8 cellular contexts compared by ENCODE assay signal in the genomic region with DNA sequence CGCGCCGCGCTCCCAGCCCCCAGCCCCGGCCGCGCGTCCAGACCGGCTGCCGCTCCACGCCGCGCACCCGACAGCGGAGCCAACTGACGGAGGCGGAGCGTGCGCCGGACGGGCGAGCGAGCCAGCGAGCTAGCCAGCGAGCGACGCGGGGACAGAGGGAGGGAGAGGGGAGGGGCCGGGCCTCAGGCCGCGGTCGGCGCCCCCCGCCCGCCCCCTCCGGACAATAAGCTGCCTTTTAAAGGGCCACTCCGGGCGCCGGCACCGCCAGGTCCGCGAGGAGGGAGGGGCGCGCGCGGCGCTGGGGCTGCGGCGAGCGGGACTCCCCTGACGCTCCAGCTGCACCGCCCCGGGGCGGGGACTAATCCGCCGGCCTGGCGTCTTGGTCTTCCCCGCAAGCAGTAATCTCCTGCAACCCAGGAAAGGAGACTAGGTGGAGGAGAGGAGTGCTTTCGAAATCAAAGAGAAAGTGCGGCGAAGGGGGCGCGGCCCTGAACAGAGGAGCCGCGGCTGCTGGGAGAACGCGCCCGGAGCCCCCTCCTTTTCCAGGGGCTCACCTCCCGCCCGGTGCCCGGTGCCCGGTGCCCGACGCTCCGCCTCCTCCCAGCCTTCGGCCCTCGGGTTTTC. TPM values are rescaled to one million over a fixed set of nuclear protein-coding genes. Genes with fewer than 3 reads are reported as not detected.
DNase-seq lines count a peak whose midpoint lies in the region; ATAC-seq, FAIRE-seq and TF ChIP-seq lines count a peak whose summit lies in the region.

A gene with protein sequence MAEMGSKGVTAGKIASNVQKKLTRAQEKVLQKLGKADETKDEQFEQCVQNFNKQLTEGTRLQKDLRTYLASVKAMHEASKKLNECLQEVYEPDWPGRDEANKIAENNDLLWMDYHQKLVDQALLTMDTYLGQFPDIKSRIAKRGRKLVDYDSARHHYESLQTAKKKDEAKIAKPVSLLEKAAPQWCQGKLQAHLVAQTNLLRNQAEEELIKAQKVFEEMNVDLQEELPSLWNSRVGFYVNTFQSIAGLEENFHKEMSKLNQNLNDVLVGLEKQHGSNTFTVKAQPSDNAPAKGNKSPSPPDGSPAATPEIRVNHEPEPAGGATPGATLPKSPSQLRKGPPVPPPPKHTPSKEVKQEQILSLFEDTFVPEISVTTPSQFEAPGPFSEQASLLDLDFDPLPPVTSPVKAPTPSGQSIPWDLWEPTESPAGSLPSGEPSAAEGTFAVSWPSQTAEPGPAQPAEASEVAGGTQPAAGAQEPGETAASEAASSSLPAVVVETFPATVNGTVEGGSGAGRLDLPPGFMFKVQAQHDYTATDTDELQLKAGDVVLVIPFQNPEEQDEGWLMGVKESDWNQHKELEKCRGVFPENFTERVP (minus strand): TSS at position 157 of the 624 bp plus-strand sequence. CDS start 211 bp downstream, outside the sequence.

- peak; percentile 39; the same call in 1 of the 2 replicates for TF ChIP-seq POLR2A in A549 (IDR thresholded peaks at IDR 0.05; ENCODE audit: low read length)

- H3K4me2 ChIP-seq in A549 = peak within 1 kb of the TSS; percentile 75

- intact Hi-C loops in dendritic cell treated with granulocyte-macrophage colony-stimulating factor and Interleukin-4, amounts not matched to agents 40 ng/mL and 50 ng/mL, for 4 days (cut with micrococcal nuclease) = loop anchor here (2.0 to 10.0 kb wide), 2 partner anchors 38 to 68 kb away; no protein-coding TSS in a partner anchor
- intact Hi-C loops in left lung (cut with DNase I) = no loop called here

- no peaks in the 10 kb centered on the region for H3K9me3 ChIP-seq in A549
- no peaks in the 10 kb centered on the region for H3K9me3 ChIP-seq in left lung

- TF ChIP-seq EP300 in A549 (IDR thresholded peaks at IDR 0.05) = no peak

- ATAC-seq in A549 (peak; percentile 87 to 92), GM18520 (IDR thresholded peaks at IDR 0.05; ENCODE audit: unreplicated experiment) (peak; percentile 84), HG03064 (IDR thresholded peaks at IDR 0.05; ENCODE audit: low read depth, unreplicated experiment) (peak; percentile 86), left lung (peak; percentile 93)

- H3K4me1 ChIP-seq in A549 (peaks cover 22% of the 10 kb centered on the region), left lung (peaks cover 0 to 17% of the 10 kb centered on the region in 2 donors)

- H3K27ac ChIP-seq in A549 (peak within 1 kb of the TSS; percentile 74 to 92), left lung (peak within 1 kb of the TSS; percentile 63 to 75)

- peak within 1 kb of the TSS; percentile 87 for H3K4me3 Mint-ChIP-seq in dendritic cell treated with granulocyte-macrophage colony-stimulating factor and Interleukin-4, amounts not matched to agents 40 ng/mL and 50 ng/mL, for 4 days

- peaks cover 0 to 41% of the 10 kb centered on the region in 2 donors for H3K27me3 ChIP-seq in left lung

- peak within 1 kb of the TSS; percentile 56 for H3K4me3 ChIP-seq in A549
- H3K4me3 ChIP-seq in left lung = peak within 1 kb of the TSS; percentile 66 to 94

- peaks cover 46% of the 10 kb centered on the region for H3K27me3 Mint-ChIP-seq in dendritic cell treated with granulocyte-macrophage colony-stimulating factor and Interleukin-4, amounts not matched to agents 40 ng/mL and 50 ng/mL, for 4 days

- WGBS in A549 (ENCODE audit: missing lambda C conversion rate) = 0% methylated on average over 13 of the region's 77 CpGs

- TF ChIP-seq CTCF in A549 (IDR thresholded peaks at IDR 0.05) (no peak), left lung (IDR thresholded peaks at IDR 0.05) (no peak)

- no peaks in the 10 kb centered on the region for H3K9me3 Mint-ChIP-seq in dendritic cell treated with granulocyte-macrophage colony-stimulating factor and Interleukin-4, amounts not matched to agents 40 ng/mL and 50 ng/mL, for 4 days

- no peak for TF ChIP-seq RAD21 in A549 (conservative IDR thresholded peaks at IDR 0.05 in 1 of 2, IDR thresholded peaks at IDR 0.05 in 1 of 2)

- POLR2A ChIA-PET in A549 (lab: Yijun Ruan, JAX) = interaction anchor here (0.5 kb wide), 1 partner anchor 32 kb away, joined by 3 read pairs; no protein-coding TSS in a partner anchor

- DNase-seq in A549 (ENCODE audit: low read depth in 1 of 2, low spot score in 1 of 2) = peak; percentile 81 to 93
- DNase-seq in NCI-H2227 (lab: John Stamatoyannopoulos, UW; ENCODE audit: unreplicated experiment) = peak; percentile 89
- DNase-seq in activated CD4-positive, alpha-beta T cell treated with anti-CD3 and anti-CD28 coated beads, Interleukin-2, amount 50 U/mL, for 1 hour = peak; percentile 62
- peak; percentile 91 to 97 for DNase-seq in left lung
- peak; percentile 77 to 84 for DNase-seq in stimulated activated CD4-positive, alpha-beta T cell treated with anti-CD3 and anti-CD28 coated beads, Interleukin-2, amount 100 ng/mL, for 24 hours

- CTCF ChIA-PET in A549 (lab: Yijun Ruan, JAX) = interaction anchor here (0.8 to 2.5 kb wide), 6 partner anchors 18 to 57 kb away, joined by 3 to 9 read pairs (median 4); no protein-coding TSS in a partner anchor

- peaks cover 21% of the 10 kb centered on the region for H3K4me1 Mint-ChIP-seq in dendritic cell treated with granulocyte-macrophage colony-stimulating factor and Interleukin-4, amounts not matched to agents 40 ng/mL and 50 ng/mL, for 4 days (ENCODE audit: low read depth)

- no peaks in the 10 kb centered on the region for H3K36me3 Mint-ChIP-seq in dendritic cell treated with granulocyte-macrophage colony-stimulating factor and Interleukin-4, amounts not matched to agents 40 ng/mL and 50 ng/mL, for 4 days (ENCODE audit: low read depth)

- no peak for FAIRE-seq in A549 (lab: Jason Lieb, UNC)

- peak within 1 kb of the TSS; percentile 58 for H3K27ac Mint-ChIP-seq in dendritic cell treated with granulocyte-macrophage colony-stimulating factor and Interleukin-4, amounts not matched to agents 40 ng/mL and 50 ng/mL, for 4 days

- no peaks in the 10 kb centered on the region for H3K36me3 ChIP-seq in left lung

TF ChIP-seq in A549, 52 proteins besides CTCF, POLR2A, EP300 and RAD21:
- TF ChIP-seq SMC3 (IDR thresholded peaks at IDR 0.05) (0 out of 3 replicates have a peak, but pooled peaks have one; percentile 15), HOXA7 (CRISPR knock-in tag; IDR thresholded peaks at IDR 0.05) (no peak), TP53 (CRISPR knock-in tag; IDR thresholded peaks at IDR 0.05) (no peak), RFX5 (IDR thresholded peaks at IDR 0.05) (no peak), KDM5A (IDR thresholded peaks at IDR 0.05) (no peak), GATA3 (IDR thresholded peaks at IDR 0.05; ENCODE audit: borderline replicate concordance) (no peak), ZFP36 (IDR thresholded peaks at IDR 0.05; ENCODE audit: borderline replicate concordance, partially characterized antibody) (no peak), JUN (IDR thresholded peaks at IDR 0.05) (peak in 1 of 2 experiments; percentile 44; a peak in 1 of 5 replicates), MYC (IDR thresholded peaks at IDR 0.05; ENCODE audit: borderline replicate concordance, low read length) (no peak), NPAS2 (CRISPR knock-in tag; IDR thresholded peaks at IDR 0.05; ENCODE audit: borderline replicate concordance) (no peak), MAFK (IDR thresholded peaks at IDR 0.05; ENCODE audit: partially characterized antibody) (no peak), CBX8 (IDR thresholded peaks at IDR 0.05) (no peak)
- TF ChIP-seq, protein P1, sequence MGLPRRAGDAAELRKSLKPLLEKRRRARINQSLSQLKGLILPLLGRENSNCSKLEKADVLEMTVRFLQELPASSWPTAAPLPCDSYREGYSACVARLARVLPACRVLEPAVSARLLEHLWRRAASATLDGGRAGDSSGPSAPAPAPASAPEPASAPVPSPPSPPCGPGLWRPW (IDR thresholded peaks at IDR 0.05) = no peak
- TF ChIP-seq, protein P2, sequence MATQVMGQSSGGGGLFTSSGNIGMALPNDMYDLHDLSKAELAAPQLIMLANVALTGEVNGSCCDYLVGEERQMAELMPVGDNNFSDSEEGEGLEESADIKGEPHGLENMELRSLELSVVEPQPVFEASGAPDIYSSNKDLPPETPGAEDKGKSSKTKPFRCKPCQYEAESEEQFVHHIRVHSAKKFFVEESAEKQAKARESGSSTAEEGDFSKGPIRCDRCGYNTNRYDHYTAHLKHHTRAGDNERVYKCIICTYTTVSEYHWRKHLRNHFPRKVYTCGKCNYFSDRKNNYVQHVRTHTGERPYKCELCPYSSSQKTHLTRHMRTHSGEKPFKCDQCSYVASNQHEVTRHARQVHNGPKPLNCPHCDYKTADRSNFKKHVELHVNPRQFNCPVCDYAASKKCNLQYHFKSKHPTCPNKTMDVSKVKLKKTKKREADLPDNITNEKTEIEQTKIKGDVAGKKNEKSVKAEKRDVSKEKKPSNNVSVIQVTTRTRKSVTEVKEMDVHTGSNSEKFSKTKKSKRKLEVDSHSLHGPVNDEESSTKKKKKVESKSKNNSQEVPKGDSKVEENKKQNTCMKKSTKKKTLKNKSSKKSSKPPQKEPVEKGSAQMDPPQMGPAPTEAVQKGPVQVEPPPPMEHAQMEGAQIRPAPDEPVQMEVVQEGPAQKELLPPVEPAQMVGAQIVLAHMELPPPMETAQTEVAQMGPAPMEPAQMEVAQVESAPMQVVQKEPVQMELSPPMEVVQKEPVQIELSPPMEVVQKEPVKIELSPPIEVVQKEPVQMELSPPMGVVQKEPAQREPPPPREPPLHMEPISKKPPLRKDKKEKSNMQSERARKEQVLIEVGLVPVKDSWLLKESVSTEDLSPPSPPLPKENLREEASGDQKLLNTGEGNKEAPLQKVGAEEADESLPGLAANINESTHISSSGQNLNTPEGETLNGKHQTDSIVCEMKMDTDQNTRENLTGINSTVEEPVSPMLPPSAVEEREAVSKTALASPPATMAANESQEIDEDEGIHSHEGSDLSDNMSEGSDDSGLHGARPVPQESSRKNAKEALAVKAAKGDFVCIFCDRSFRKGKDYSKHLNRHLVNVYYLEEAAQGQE (IDR thresholded peaks at IDR 0.05) = no peak

RNA-seq across cellular contexts. Expression of the gene that starts here (rescaled TPM):
- 12.4 and 15.5 TPM in 2 replicates for polyA plus RNA-seq in A549 (2011; rRNA removed)
- 38.5 and 38.9 TPM in 2 replicates for polyA plus RNA-seq in A549 (2012; cell fraction: cytosol; rRNA removed)
- polyA plus RNA-seq in A549 (2012; cell fraction: nucleus; rRNA removed) = 35.0 and 42.2 TPM in 2 replicates
- 32.3 to 41.5 TPM (median 34.1 TPM) in 3 replicates for polyA plus RNA-seq in A549 (2017; fragmentation: RNase III; extraction: RNeasy Plus Mini Kit Qiagen cat#74134 plus additional on column Dnase treatment)
- polyA minus RNA-seq in A549 (2011; rRNA and poly(A)+ RNA removed) = 14.2 and 15.8 TPM in 2 replicates
- total RNA-seq in left lung = 10 to 100 TPM; 32.0 to 36.0 TPM

Comparison
In these comparisons a context has a peak if more than half of its experiments do, and no peak if none do; other contexts are left out.
1. Peak in every context shown above with its lines: DNase-seq, ATAC-seq, H3K4me3 ChIP-seq and H3K27ac ChIP-seq.